Comparison of ENCODE assay signal across 8 cellular contexts in genomic region chr19:42529248-42529764, GRCh38. TPM values are rescaled to one million over a fixed set of nuclear protein-coding genes. Genes with fewer than 3 reads are reported as not detected.
DNase-seq lines count a peak whose midpoint lies in the region; ATAC-seq and TF ChIP-seq lines count a peak whose summit lies in the region.

No MANE protein-coding gene starts in this region.

- H3K27me3 ChIP-seq in RWPE2 (ENCODE audit: insufficient read depth, poor library complexity, severe bottlenecking) (no peaks in the 10 kb centered on the region), prostate gland (replicated peaks; ENCODE audit: insufficient read depth) (no peaks in the 10 kb centered on the region), upper lobe of right lung (no peaks in the 10 kb centered on the region)

- intact Hi-C loops in Right ventricle myocardium inferior (cut with DNase I): loop anchor here (5.0 kb wide), 1 partner anchor 62 kb away; no protein-coding TSS in a partner anchor
- intact Hi-C loops in prostate gland (cut with DNase I): loop anchor here (1.0 kb wide), 1 partner anchor 79 kb away; no protein-coding TSS in a partner anchor
- intact Hi-C loops in upper lobe of right lung (cut with DNase I): loop anchor here (5.0 kb wide), 1 partner anchor 77 kb away; no protein-coding TSS in a partner anchor

- H3K27ac ChIP-seq in RWPE2 (ENCODE audit: poor library complexity, severe bottlenecking) (peak overlapping the region; percentile 38), prostate gland (peak overlapping the region; percentile 77 to 84), upper lobe of right lung (peak overlapping the region; percentile 55)

- DNase-seq in Caki2 (ENCODE audit: low read depth) (peak; percentile 35), RWPE2 (ENCODE audit: low spot score) (no peak), Right ventricle myocardium inferior (ENCODE audit: missing footprints) (no peak), prostate gland (ENCODE audit: low spot score) (peak; percentile 65), upper lobe of right lung (peak; percentile 83)
- DNase-seq in activated naive CD4-positive, alpha-beta T cell treated with anti-CD3 and anti-CD28 coated beads, Interleukin-2, amount 50 U/mL, for 16 hours: peak; percentile 62

- ATAC-seq in HG02678 (IDR thresholded peaks at IDR 0.05; ENCODE audit: unreplicated experiment): peak; percentile 48
- peak; percentile 66; the same call in 2 of the 3 replicates for ATAC-seq in RWPE2 (ENCODE audit: low read depth)
- ATAC-seq in Right ventricle myocardium inferior: peak; percentile 46
- peak; percentile 95 for ATAC-seq in upper lobe of right lung
- no peak for ATAC-seq in GM18858 (IDR thresholded peaks at IDR 0.05; ENCODE audit: unreplicated experiment)

- in situ Hi-C loops in Caki2 (cut with HindIII; ENCODE audit: low pct_unique_long_range_greater_than_20kb, low sequenced_read_pairs): no loop called here

- peak; percentile 82 for TF ChIP-seq CTCF in RWPE2 (IDR thresholded peaks at IDR 0.05; ENCODE audit: poor library complexity, severe bottlenecking)
- peak; percentile 72 to 95 (median 94) for TF ChIP-seq CTCF in prostate gland (IDR thresholded peaks at IDR 0.05)
- peak; percentile 87 for TF ChIP-seq CTCF in upper lobe of right lung (IDR thresholded peaks at IDR 0.05)

- H3K4me1 ChIP-seq in RWPE2 (ENCODE audit: insufficient read depth, poor library complexity, severe bottlenecking): peaks cover 14% of the 10 kb centered on the region
- peaks cover 9% of the 10 kb centered on the region for H3K4me1 ChIP-seq in prostate gland (replicated peaks)
- peaks cover 17% of the 10 kb centered on the region for H3K4me1 ChIP-seq in upper lobe of right lung

- TF ChIP-seq POLR2A in prostate gland (IDR thresholded peaks at IDR 0.05): no peak

- H3K4me3 ChIP-seq in RWPE2 (ENCODE audit: severe bottlenecking) (no peak overlapping the region), prostate gland (peak overlapping the region in 1 of 2 donors; percentile 44), upper lobe of right lung (peak overlapping the region; percentile 39)

- H3K9me3 ChIP-seq in RWPE2 (ENCODE audit: severe bottlenecking): no peaks in the 10 kb centered on the region
- H3K9me3 ChIP-seq in prostate gland: no peaks in the 10 kb centered on the region
- no peaks in the 10 kb centered on the region for H3K9me3 ChIP-seq in upper lobe of right lung

- 78% methylated on average over 3 of the region's 3 CpGs for WGBS in prostate gland

- H3K36me3 ChIP-seq in RWPE2 (ENCODE audit: low read depth): no peaks in the 10 kb centered on the region
- H3K36me3 ChIP-seq in prostate gland: no peaks in the 10 kb centered on the region
- H3K36me3 ChIP-seq in upper lobe of right lung: no peaks in the 10 kb centered on the region

RNA-seq across cellular contexts. Expression of gene CEACAM1, which starts 1.0 kb away (rescaled TPM):
- total RNA-seq in Caki2 (2014; rRNA removed; shearing (Covaris generic); ENCODE audit: low replicate concordance): 0.09 TPM in 1 of 2 replicates, not detected in the other
- total RNA-seq in Right ventricle myocardium inferior (4.3 TPM), prostate gland (10 to 100 TPM; 21.4 to 35.8 TPM), upper lobe of right lung (13.1 TPM)

Comparison
In these comparisons a context has a peak if more than half of its experiments do, and no peak if none do; other contexts are left out.
1. DNase-seq: peak in Caki2 (single experiment), activated naive CD4-positive, alpha-beta T cell treated with anti-CD3 and anti-CD28 coated beads, Interleukin-2, amount 50 U/mL, for 16 hours (single experiment), prostate gland (single experiment) and upper lobe of right lung (single experiment); none in RWPE2 (single experiment) and Right ventricle myocardium inferior (single experiment).
2. Peak in every context shown above with its lines, with median percentiles within 50 percentile points of each other: H3K27ac ChIP-seq and CTCF ChIP-seq.